In genomic region chr3:87198774-87199173, GRCh38 we compare ENCODE assay signal across 23 cellular contexts.
"Had no signal": no experiment of that assay in that cellular context is flagged by ENCODE, and none has a peak within 500 bp of the region (broad histone marks: within the 10 kb centered on the region; RNA-seq: fewer than 3 reads in every experiment).

No MANE protein-coding gene starts in this region.

- H3K27me3 ChIP-seq: ascending aorta, cardiac muscle cell, SJSA1 had no signal

- H3K27ac ChIP-seq: ascending aorta, cardiac muscle cell, SJSA1 had no signal

- ATAC-seq: activated CD8-positive, alpha-beta memory T cell treated with anti-CD3 and anti-CD28 coated beads, Interleukin-2, amount 10 ng/mL, durations not matched to agents 7 days and 5 days; activated naive CD4-positive, alpha-beta T cell treated with anti-CD3 and anti-CD28 coated beads, Interleukin-2, amount 50 U/mL, for 72 hours; activated naive CD8-positive, alpha-beta T cell treated with anti-CD3 and anti-CD28 coated beads, Interleukin-2, amount 50 U/mL, for 24 hours; T-helper 17 cell had no signal

- H3K9me3 ChIP-seq: ascending aorta, SJSA1 had no signal

- H3K4me1 ChIP-seq: ascending aorta, SJSA1 had no signal

- H3K4me3 ChIP-seq: ascending aorta, cardiac muscle cell, SJSA1 had no signal

- H3K36me3 ChIP-seq: ascending aorta, cardiac muscle cell, SJSA1 had no signal

- DNase-seq: activated B cell treated with CpG ODN at 0.5 μM for 24 hours; activated CD4-positive, alpha-beta T cell treated with anti-CD3 and anti-CD28 coated beads for 1 hour; activated CD4-positive, alpha-beta T cell treated with anti-CD3 and anti-CD28 coated beads, Interleukin-2, amount 10 ng/mL, durations not matched to agents 24 days and 14 days; activated CD4-positive, alpha-beta T cell treated with anti-CD3 and anti-CD28 coated beads, Interleukin-2, amount 50 U/mL, for 48 hours; activated CD8-positive, alpha-beta memory T cell treated with anti-CD3 and anti-CD28 coated beads, Interleukin-2, amount 10 ng/mL, durations not matched to agents 7 days and 5 days; activated effector memory CD4-positive, alpha-beta T cell treated with anti-CD3 and anti-CD28 coated beads, Interleukin-2, amount 50 U/mL, for 16 hours; activated naive CD4-positive, alpha-beta T cell treated with Interleukin-2 at 50 U/mL for 16 hours; activated naive CD8-positive, alpha-beta T cell treated with anti-CD3 and anti-CD28 coated beads, Interleukin-2, amount 50 U/mL, for 24 hours; activated T-cell treated with anti-CD3 and anti-CD28 coated beads, Interleukin-2, amount 50 U/mL, for 24 hours; amniotic stem cell; KG1; NCI-H1092; NCI-H2029 treated with DMSO at 0.1 percent for 48 hours; NCI-H226; NCI-H526; NCI-H82; SHP77; T-helper 17 cell; T-helper 9 cell had no signal
